ENCODE assay signal across 25 cellular contexts in genomic region chr4:121150003-121150402, GRCh38. TPM values are rescaled to one million over a fixed set of nuclear protein-coding genes. Genes with fewer than 3 reads are reported as not detected.
DNase-seq lines count a peak whose midpoint lies in the region; ATAC-seq and TF ChIP-seq lines count a peak whose summit lies in the region.
"Had no signal": no experiment of that assay in that cellular context is flagged by ENCODE, and none has a peak within 500 bp of the region (broad histone marks: within the 10 kb centered on the region; RNA-seq: fewer than 3 reads in every experiment).

No MANE protein-coding gene starts in this region.

- H3K4me1 ChIP-seq in upper lobe of right lung (no peaks in the 10 kb centered on the region), A673 (ENCODE audit: insufficient read depth, low read length, poor library complexity, severe bottlenecking) (peaks cover 27% of the 10 kb centered on the region)
- H3K4me1 ChIP-seq: Caco-2 had no signal

- H3K36me3 Mint-ChIP-seq in activated CD4-positive, alpha-beta T cell treated with anti-CD3 and anti-CD28 coated beads, Interleukin-2, amount 10 ng/mL, durations not matched to agents 7 days and 5 days (ENCODE audit: low read depth): peaks cover 10% of the 10 kb centered on the region
- H3K36me3 Mint-ChIP-seq in activated naive CD8-positive, alpha-beta T cell treated with anti-CD3 and anti-CD28 coated beads, Interleukin-2, amount 50 U/mL, for 24 hours (ENCODE audit: low read depth): peaks cover 3% of the 10 kb centered on the region
- H3K36me3 Mint-ChIP-seq: CD4-positive, alpha-beta memory T cell had no signal

- intact Hi-C loops in upper lobe of right lung (cut with DNase I) (no loop called here), A673 (cut with micrococcal nuclease; ENCODE audit: unreplicated experiment) (no loop called here)

- H3K27ac ChIP-seq in upper lobe of right lung: peak overlapping the region; percentile 20
- no peak overlapping the region for H3K27ac ChIP-seq in A673 (ENCODE audit: low read depth, low read length, poor library complexity, severe bottlenecking)
- H3K27ac ChIP-seq: BLaER1 treated with 17β-estradiol and CSF1 and Interleukin-3, amounts not matched to agents 10 nM and 100 nM had no signal

- H3K4me3 ChIP-seq in upper lobe of right lung (no peak overlapping the region), A673 (ENCODE audit: low read depth, low read length, poor library complexity, severe bottlenecking) (no peak overlapping the region)
- H3K4me3 ChIP-seq: BLaER1 treated with 17β-estradiol and CSF1 and Interleukin-3, amounts not matched to agents 10 nM and 100 nM had no signal

- peaks cover 5% of the 10 kb centered on the region for H3K9me3 Mint-ChIP-seq in activated CD4-positive, alpha-beta T cell treated with anti-CD3 and anti-CD28 coated beads, Interleukin-2, amount 10 ng/mL, durations not matched to agents 7 days and 5 days
- no peaks in the 10 kb centered on the region for H3K9me3 Mint-ChIP-seq in activated naive CD8-positive, alpha-beta T cell treated with anti-CD3 and anti-CD28 coated beads, Interleukin-2, amount 50 U/mL, for 24 hours

- H3K4me1 Mint-ChIP-seq in activated CD4-positive, alpha-beta T cell treated with anti-CD3 and anti-CD28 coated beads, Interleukin-2, amount 10 ng/mL, durations not matched to agents 7 days and 5 days: peaks cover 40% of the 10 kb centered on the region
- peaks cover 75% of the 10 kb centered on the region for H3K4me1 Mint-ChIP-seq in activated naive CD8-positive, alpha-beta T cell treated with anti-CD3 and anti-CD28 coated beads, Interleukin-2, amount 50 U/mL, for 24 hours

- H3K27ac Mint-ChIP-seq in activated CD4-positive, alpha-beta T cell treated with anti-CD3 and anti-CD28 coated beads, Interleukin-2, amount 10 ng/mL, durations not matched to agents 7 days and 5 days: peak overlapping the region; percentile 58
- H3K27ac Mint-ChIP-seq in activated naive CD8-positive, alpha-beta T cell treated with anti-CD3 and anti-CD28 coated beads, Interleukin-2, amount 50 U/mL, for 24 hours: peak overlapping the region; percentile 68

- BruUV-seq in A673 (replicated peaks; lab: Mats Ljungman, UMichigan): no TSS peak

- H3K27me3 Mint-ChIP-seq in activated CD4-positive, alpha-beta T cell treated with anti-CD3 and anti-CD28 coated beads, Interleukin-2, amount 10 ng/mL, durations not matched to agents 7 days and 5 days: peaks cover 3% of the 10 kb centered on the region
- no peaks in the 10 kb centered on the region for H3K27me3 Mint-ChIP-seq in activated naive CD8-positive, alpha-beta T cell treated with anti-CD3 and anti-CD28 coated beads, Interleukin-2, amount 50 U/mL, for 24 hours
- H3K27me3 Mint-ChIP-seq: CD4-positive, alpha-beta memory T cell had no signal

- no peak for TF ChIP-seq CTCF in upper lobe of right lung (IDR thresholded peaks at IDR 0.05)
- TF ChIP-seq CTCF in A673 (conservative IDR thresholded peaks at IDR 0.05; ENCODE audit: low read depth, low read length): no peak

- no peak for ATAC-seq in activated naive CD8-positive, alpha-beta T cell treated with anti-CD3 and anti-CD28 coated beads, Interleukin-2, amount 50 U/mL, for 24 hours
- ATAC-seq in upper lobe of right lung: peak; percentile 70
- ATAC-seq: PC-3 had no signal

- H3K9me3 ChIP-seq in upper lobe of right lung: no peaks in the 10 kb centered on the region
- no peaks in the 10 kb centered on the region for H3K9me3 ChIP-seq in A673 (ENCODE audit: low read depth, low read length, poor library complexity, severe bottlenecking)
- H3K9me3 ChIP-seq: BLaER1 treated with 17β-estradiol and CSF1 and Interleukin-3, amounts not matched to agents 10 nM and 100 nM; Caco-2 had no signal

- POLR2A ChIA-PET in activated CD4-positive, alpha-beta T cell treated with anti-CD3 and anti-CD28 coated beads, Interleukin-2, amount 10 ng/mL, durations not matched to agents 7 days and 5 days (lab: Charles Lee): no interaction called here
- POLR2A ChIA-PET in A673 (lab: Charles Lee; ENCODE audit: low non-redundant PET): no interaction called here

- H3K36me3 ChIP-seq in upper lobe of right lung (no peaks in the 10 kb centered on the region), A673 (ENCODE audit: insufficient read depth, low read length, poor library complexity, severe bottlenecking) (no peaks in the 10 kb centered on the region)
- H3K36me3 ChIP-seq: BLaER1 treated with 17β-estradiol and CSF1 and Interleukin-3, amounts not matched to agents 10 nM and 100 nM had no signal

- H3K4me3 Mint-ChIP-seq in activated CD4-positive, alpha-beta T cell treated with anti-CD3 and anti-CD28 coated beads, Interleukin-2, amount 10 ng/mL, durations not matched to agents 7 days and 5 days: no peak overlapping the region
- no peak overlapping the region for H3K4me3 Mint-ChIP-seq in activated naive CD8-positive, alpha-beta T cell treated with anti-CD3 and anti-CD28 coated beads, Interleukin-2, amount 50 U/mL, for 24 hours
- H3K4me3 Mint-ChIP-seq: CD4-positive, alpha-beta memory T cell had no signal

- CTCF ChIA-PET in activated CD4-positive, alpha-beta T cell treated with anti-CD3 and anti-CD28 coated beads, Interleukin-2, amount 10 ng/mL, durations not matched to agents 7 days and 5 days (lab: Charles Lee): interaction anchor here (0.9 to 1.8 kb wide), 2 partner anchors 8 to 41 kb away, joined by 3 to 5 read pairs; no protein-coding TSS in a partner anchor
- CTCF ChIA-PET in A673 (lab: Charles Lee): no interaction called here

- no peak for DNase-seq in activated CD4-positive, alpha-beta T cell treated with anti-CD3 and anti-CD28 coated beads, Interleukin-2, amount 10 ng/mL, durations not matched to agents 7 days and 5 days
- no peak for DNase-seq in activated CD4-positive, alpha-beta T cell treated with anti-CD3 and anti-CD28 coated beads for 48 hours
- no peak for DNase-seq in activated naive CD8-positive, alpha-beta T cell treated with anti-CD3 and anti-CD28 coated beads, Interleukin-2, amount 50 U/mL, for 24 hours
- peak; percentile 82 for DNase-seq in fibroblast of peridontal ligament (ENCODE audit: extremely low read depth)
- DNase-seq in upper lobe of right lung: no peak
- no peak for DNase-seq in A673 (ENCODE audit: low spot score)
- no peak for DNase-seq in COR-L47 (lab: John Stamatoyannopoulos, UW)
- no peak for DNase-seq in stimulated activated naive CD4-positive, alpha-beta T cell treated with Interleukin-2 at 50 U/mL for 16 hours (lab: John Stamatoyannopoulos, UW)
- DNase-seq: 8988T; AML-193; Caco-2; CD4-positive, alpha-beta memory T cell; HCEC 1CT; KBM-7; MV-4-11; NCI-H1105 treated with DMSO at 0.1 percent for 48 hours; NCI-H146; NCI-H1930; NCI-H2107; NCI-H524; NCI-H748 treated with DMSO at 0.1 percent for 48 hours; PC-3 had no signal

- no peaks in the 10 kb centered on the region for H3K27me3 ChIP-seq in upper lobe of right lung
- H3K27me3 ChIP-seq in A673 (replicated peaks; ENCODE audit: insufficient read depth, low read depth, low read length, poor library complexity): no peaks in the 10 kb centered on the region

RNA-seq across cellular contexts. Expression of gene TNIP3, which starts 14.1 kb away (rescaled TPM):
- under 1 TPM; 0.74 to 0.75 TPM for total RNA-seq in activated CD4-positive, alpha-beta T cell treated with anti-CD3 and anti-CD28 coated beads, Interleukin-2, amount 10 ng/mL, durations not matched to agents 7 days and 5 days
- total RNA-seq in upper lobe of right lung: 2.3 TPM
- 0.44 and 0.58 TPM in 2 replicates for total RNA-seq in A673 (2021)
- total RNA-seq: H1, LHCN-M2, PC-3 had no signal
